In genomic region chr12:47821346-47821706, GRCh38 we compare ENCODE assay signal across 10 cellular contexts. TPM values are rescaled to one million over a fixed set of nuclear protein-coding genes. Genes with fewer than 3 reads are reported as not detected.
DNase-seq lines count a peak whose midpoint lies in the region; ATAC-seq and TF ChIP-seq lines count a peak whose summit lies in the region.
"Had no signal": no experiment of that assay in that cellular context is flagged by ENCODE, and none has a peak within 500 bp of the region (broad histone marks: within the 10 kb centered on the region; RNA-seq: fewer than 3 reads in every experiment).

No MANE protein-coding gene starts in this region.

- H3K27me3 ChIP-seq in left ventricle myocardium inferior (ENCODE audit: low read depth) = no peaks in the 10 kb centered on the region
- H3K27me3 ChIP-seq in gastrocnemius medialis = no peaks in the 10 kb centered on the region

- H3K4me1 ChIP-seq in left ventricle myocardium inferior (peaks cover 94% of the 10 kb centered on the region), gastrocnemius medialis (peaks cover 57 to 72% of the 10 kb centered on the region in 2 donors)

- TF ChIP-seq POLR2A in gastrocnemius medialis (IDR thresholded peaks at IDR 0.05) = no peak

- TF ChIP-seq CTCF in VCaP (conservative IDR thresholded peaks at IDR 0.05) (no peak), left ventricle myocardium inferior (IDR thresholded peaks at IDR 0.05; ENCODE audit: borderline replicate concordance) (no peak), gastrocnemius medialis (IDR thresholded peaks at IDR 0.05 in 4 of 5, conservative IDR thresholded peaks at IDR 0.05 in 1 of 5) (no peak)

- intact Hi-C loops in left ventricle myocardium inferior (cut with micrococcal nuclease) (no loop called here), gastrocnemius medialis (cut with DNase I; ENCODE audit: low total_unique reads) (no loop called here)

- ATAC-seq in gastrocnemius medialis (no peak), HG03354 (IDR thresholded peaks at IDR 0.05; ENCODE audit: poor library complexity, severe bottlenecking, unreplicated experiment) (no peak), HG03442 (IDR thresholded peaks at IDR 0.05; ENCODE audit: unreplicated experiment) (no peak)

- in situ Hi-C loops in gastrocnemius medialis (cut with MboI; ENCODE audit: low sequenced_read_pairs in 4 of 4) = no loop called here

- H3K27ac ChIP-seq in VCaP (peak overlapping the region; percentile 94), left ventricle myocardium inferior (replicated peaks) (peak overlapping the region; percentile 99), gastrocnemius medialis (peak overlapping the region; percentile 85 to 94 (median 92))

- peak overlapping the region; percentile 88 for H3K4me3 ChIP-seq in left ventricle myocardium inferior
- no peak overlapping the region for H3K4me3 ChIP-seq in gastrocnemius medialis

- H3K9me3 ChIP-seq in left ventricle myocardium inferior (replicated peaks) (no peaks in the 10 kb centered on the region), gastrocnemius medialis (no peaks in the 10 kb centered on the region)

- H3K36me3 ChIP-seq in left ventricle myocardium inferior (no peaks in the 10 kb centered on the region), gastrocnemius medialis (no peaks in the 10 kb centered on the region)

- DNase-seq in EL (peak; percentile 39), left ventricle myocardium inferior (no peak), gastrocnemius medialis (no peak), KG1 (lab: John Stamatoyannopoulos, UW) (no peak)
- DNase-seq in stimulated activated CD4-positive, alpha-beta T cell treated with anti-CD3 and anti-CD28 coated beads, Interleukin-4, amount 100 ng/mL, for 24 hours = no peak
- DNase-seq: activated CD4-positive, alpha-beta T cell treated with anti-CD3 and anti-CD28 coated beads for 4 hours; Kasumi-1 had no signal

RNA-seq across cellular contexts. Expression of gene HDAC7, which starts 1.6 kb away (rescaled TPM):
- 47.1 TPM for total RNA-seq in left ventricle myocardium inferior
- total RNA-seq in gastrocnemius medialis = 10 to 100 TPM; 12.2 to 27.1 (median 17.0) TPM

RNA-seq across cellular contexts. Expression of gene SLC48A1, which starts 48.3 kb away (rescaled TPM):
- total RNA-seq in left ventricle myocardium inferior (25.3 TPM), gastrocnemius medialis (10 to 100 TPM; 28.3 to 62.6 (median 45.6) TPM)
